In genomic region chr4:80986021-80986420, GRCh38 we compare ENCODE assay signal across 1 cellular context.
TF ChIP-seq lines count a peak whose summit lies in the region.

No MANE protein-coding gene starts in this region.

TF ChIP-seq in SK-N-SH, 30 proteins besides CTCF, POLR2A, EP300 and RAD21 (continued from another document):
- no peak for TF ChIP-seq REST (IDR thresholded peaks at IDR 0.05; ENCODE audit: low read depth, low read length)
- no peak for TF ChIP-seq ELF1 (IDR thresholded peaks at IDR 0.05)
- TF ChIP-seq POLR2AphosphoS5 (IDR thresholded peaks at IDR 0.05; ENCODE audit: low read depth, low read length): no peak
- TF ChIP-seq GATA2 (CRISPR knock-in tag; IDR thresholded peaks at IDR 0.05): no peak
- TF ChIP-seq TAF1 (IDR thresholded peaks at IDR 0.05; ENCODE audit: borderline replicate concordance, low read depth, low read length): no peak
- TF ChIP-seq CHD2 (IDR thresholded peaks at IDR 0.05; ENCODE audit: low read length, partially characterized antibody): no peak
- no peak for TF ChIP-seq TCF12 (IDR thresholded peaks at IDR 0.05)
- no peak for TF ChIP-seq YY1 (IDR thresholded peaks at IDR 0.05; ENCODE audit: low read depth)
- TF ChIP-seq EZH2phosphoT487 (IDR thresholded peaks at IDR 0.05; ENCODE audit: borderline replicate concordance, low read depth): no peak
- TF ChIP-seq RXRA (IDR thresholded peaks at IDR 0.05; ENCODE audit: borderline replicate concordance, low read depth): no peak
- no peak for TF ChIP-seq FOXM1 (IDR thresholded peaks at IDR 0.05; ENCODE audit: low read depth)
